8 cellular contexts compared by ENCODE assay signal in the genomic region with DNA sequence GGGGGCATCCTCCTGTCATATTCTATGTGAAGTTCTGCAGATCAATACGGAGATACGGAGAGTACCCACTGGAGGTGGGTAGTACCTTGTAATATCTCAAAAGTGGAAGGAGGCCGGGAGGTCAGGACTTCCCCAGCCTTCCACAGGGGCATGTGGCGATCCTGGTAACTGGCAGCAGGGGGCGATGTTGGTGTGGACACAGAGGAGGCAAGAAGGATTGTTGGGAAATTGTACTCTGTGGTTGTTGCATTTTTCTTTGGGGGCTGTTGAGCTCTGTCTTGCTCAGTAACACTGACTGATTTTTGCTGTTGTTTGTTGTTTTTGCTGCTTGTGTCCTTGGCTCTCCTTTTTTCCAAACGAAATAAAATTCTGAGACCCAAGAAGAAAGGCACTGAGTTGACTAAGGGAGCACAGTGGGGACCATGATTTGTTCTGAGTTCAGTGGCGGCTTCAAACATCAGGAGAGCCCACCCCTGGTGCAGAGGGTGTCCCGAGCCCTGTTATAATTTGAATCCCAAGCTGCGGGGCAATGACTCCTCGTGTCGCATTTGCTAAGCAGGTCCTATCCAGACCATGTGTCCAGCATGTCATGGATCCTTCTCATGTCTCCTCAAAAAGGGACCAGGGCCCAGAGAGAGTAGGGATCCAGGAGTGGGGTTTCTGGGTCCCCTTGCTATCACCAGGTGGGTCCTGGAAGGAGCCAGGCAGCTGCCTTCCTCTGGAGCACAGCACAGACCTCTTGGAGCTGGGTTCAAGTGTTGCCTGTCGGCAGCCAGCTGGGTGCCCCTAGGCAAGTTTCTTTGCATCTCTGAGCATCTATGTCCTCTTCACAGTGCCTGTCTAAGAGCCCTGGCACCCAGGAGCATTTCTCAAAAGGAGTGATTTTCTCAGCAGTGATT. TPM values are rescaled to one million over a fixed set of nuclear protein-coding genes. Genes with fewer than 3 reads are reported as not detected.
DNase-seq lines count a peak whose midpoint lies in the region; ATAC-seq lines count a peak whose summit lies in the region.

No MANE protein-coding gene starts in this region.

- intact Hi-C loops in left cardiac atrium (cut with DNase I) = loop anchor here in 1 of 2 donors (5.0 kb wide), 2 partner anchors 164 to 229 kb away; no protein-coding TSS in a partner anchor

- ATAC-seq in GM21390 (IDR thresholded peaks at IDR 0.05; ENCODE audit: unreplicated experiment) (peak; percentile 77), left cardiac atrium (peak; percentile 54 to 56), GM19467 (IDR thresholded peaks at IDR 0.05; ENCODE audit: unreplicated experiment) (no peak)
- ATAC-seq in activated naive CD4-positive, alpha-beta T cell treated with anti-CD3 and anti-CD28 coated beads, Interleukin-2, amount 50 U/mL, for 72 hours = peak; percentile 72 to 77

- no peaks in the 10 kb centered on the region for H3K36me3 Mint-ChIP-seq in activated naive CD4-positive, alpha-beta T cell treated with anti-CD3 and anti-CD28 coated beads, Interleukin-2, amount 50 U/mL, for 72 hours

- H3K27ac Mint-ChIP-seq in activated naive CD4-positive, alpha-beta T cell treated with anti-CD3 and anti-CD28 coated beads, Interleukin-2, amount 50 U/mL, for 72 hours = no peak overlapping the region

- DNase-seq in COLO668 (lab: John Stamatoyannopoulos, UW; ENCODE audit: unreplicated experiment) (peak; percentile 72), LoVo (ENCODE audit: low spot score) (peak; percentile 45), SKM-1 (lab: John Stamatoyannopoulos, UW; ENCODE audit: unreplicated experiment) (peak; percentile 91), left cardiac atrium (peak; percentile 69)
- peak in 1 of 2 donors; percentile 84 for DNase-seq in activated naive CD4-positive, alpha-beta T cell treated with anti-CD3 and anti-CD28 coated beads, Interleukin-2, amount 50 U/mL, for 72 hours (ENCODE audit: low spot score in 2 of 2)
- peak; percentile 42 to 78 for DNase-seq in stimulated activated CD4-positive, alpha-beta T cell treated with anti-CD3 and anti-CD28 coated beads, Interleukin-12 subunit alpha, Interleukin-12 subunit beta, amount 100 ng/mL, for 24 hours (ENCODE audit: low read depth in 2 of 2)

- H3K9me3 Mint-ChIP-seq in activated naive CD4-positive, alpha-beta T cell treated with anti-CD3 and anti-CD28 coated beads, Interleukin-2, amount 50 U/mL, for 72 hours = no peaks in the 10 kb centered on the region

RNA-seq across cellular contexts. Expression of a gene that starts 22.8 kb away (rescaled TPM):
- not detected for total RNA-seq in activated naive CD4-positive, alpha-beta T cell treated with anti-CD3 and anti-CD28 coated beads, Interleukin-2, amount 50 U/mL, for 72 hours
- not detected for total RNA-seq in left cardiac atrium
